2 cellular contexts compared by ENCODE assay signal in genomic region chr19:1745589-1746031, GRCh38.
TF ChIP-seq lines count a peak whose summit lies in the region.

No MANE protein-coding gene starts in this region.

TF ChIP-seq in HEK293, 187 proteins besides CTCF, POLR2A, EP300 and RAD21 (continued from another document and continues in another):
- TF ChIP-seq ZNF518A (tag by site-specific recombination; conservative IDR thresholded peaks at IDR 0.05; ENCODE audit: low read depth) (no peak), ZNF24 (tag by site-specific recombination; IDR thresholded peaks at IDR 0.05) (no peak), PRDM4 (tag by site-specific recombination; IDR thresholded peaks at IDR 0.05) (no peak), ZFHX2 (tag by site-specific recombination; conservative IDR thresholded peaks at IDR 0.05) (peak; percentile 63), ZNF600 (tag by site-specific recombination; IDR thresholded peaks at IDR 0.05) (peak; percentile 78), ZNF398 (tag by site-specific recombination; IDR thresholded peaks at IDR 0.05) (peak; percentile 79), ZNF549 (tag by site-specific recombination; IDR thresholded peaks at IDR 0.05) (no peak), PRDM1 (tag by site-specific recombination; IDR thresholded peaks at IDR 0.05) (peak; percentile 54; the same call in 1 of the 2 replicates), ZNF341 (tag by site-specific recombination; IDR thresholded peaks at IDR 0.05; ENCODE audit: low read depth) (peak; percentile 96), SP3 (tag by site-specific recombination; IDR thresholded peaks at IDR 0.05) (peak; percentile 61), KLF17 (tag by site-specific recombination; IDR thresholded peaks at IDR 0.05) (peak; percentile 83; the same call in 1 of the 2 replicates), ZBTB48 (tag by site-specific recombination; IDR thresholded peaks at IDR 0.05) (peak; percentile 47; the same call in 1 of the 2 replicates), ZNF223 (tag by site-specific recombination; IDR thresholded peaks at IDR 0.05) (no peak), KLF1 (tag by site-specific recombination; IDR thresholded peaks at IDR 0.05) (0 out of 2 replicates have a peak, but pooled peaks have one; percentile 15), ZSCAN4 (tag by site-specific recombination; IDR thresholded peaks at IDR 0.05) (no peak)

TF ChIP-seq in K562, 482 proteins besides CTCF, POLR2A, EP300 and RAD21 (continued from another document):
- no peak for TF ChIP-seq BCLAF1 (IDR thresholded peaks at IDR 0.05; ENCODE audit: borderline replicate concordance in 1 of 2, control insufficient read depth in 1 of 2, low read depth in 2 of 2, low read length in 1 of 2)
- TF ChIP-seq ZNF696 (CRISPR knock-in tag; conservative IDR thresholded peaks at IDR 0.05), result no peak
- no peak for TF ChIP-seq ZC3H4 (CRISPR knock-in tag; IDR thresholded peaks at IDR 0.05; ENCODE audit: borderline replicate concordance)
- TF ChIP-seq ZNF134 (CRISPR knock-in tag; conservative IDR thresholded peaks at IDR 0.05), result no peak
- no peak for TF ChIP-seq RFX5 (IDR thresholded peaks at IDR 0.05; ENCODE audit: low read depth, low read length)
- TF ChIP-seq THRA (IDR thresholded peaks at IDR 0.05), result no peak
- no peak for TF ChIP-seq RNF219 (CRISPR knock-in tag; IDR thresholded peaks at IDR 0.05)
- TF ChIP-seq GABPA (tag; conservative IDR thresholded peaks at IDR 0.05; ENCODE audit: low read depth), result no peak
- no peak for TF ChIP-seq ZNF717 (CRISPR knock-in tag; IDR thresholded peaks at IDR 0.05)
- TF ChIP-seq BACH1 (tag; IDR thresholded peaks at IDR 0.05), result no peak
- peak in 1 of 2 experiments; percentile 8; a peak in 1 of 4 replicates for TF ChIP-seq KDM1A (IDR thresholded peaks at IDR 0.05)
- no peak for TF ChIP-seq HLTF (IDR thresholded peaks at IDR 0.05)
- TF ChIP-seq NR2F6 (CRISPR knock-in tag; IDR thresholded peaks at IDR 0.05), result no peak
- no peak for TF ChIP-seq ELK1 (CRISPR knock-in tag; IDR thresholded peaks at IDR 0.05)
- TF ChIP-seq RCOR1 (IDR thresholded peaks at IDR 0.05; ENCODE audit: borderline replicate concordance in 1 of 2, low read depth in 2 of 2, low read length in 2 of 2), result no peak
- TF ChIP-seq PHF8 (IDR thresholded peaks at IDR 0.05; ENCODE audit: borderline replicate concordance, low read length), result no peak
- no peak for TF ChIP-seq ZKSCAN3 (CRISPR knock-in tag; IDR thresholded peaks at IDR 0.05)
- TF ChIP-seq KLF1 (tag; IDR thresholded peaks at IDR 0.05), result no peak
- TF ChIP-seq MCM3 (IDR thresholded peaks at IDR 0.05), result no peak
